Comparison of ENCODE assay signal across 8 cellular contexts in genomic region chr15:50247819-50248650, GRCh38.
DNase-seq lines count a peak whose midpoint lies in the region; ATAC-seq lines count a peak whose summit lies in the region.

No MANE protein-coding gene starts in this region.

- no peaks in the 10 kb centered on the region for H3K36me3 Mint-ChIP-seq in dendritic cell treated with granulocyte-macrophage colony-stimulating factor and Interleukin-4, amounts not matched to agents 40 ng/mL and 50 ng/mL, for 4 days (ENCODE audit: low read depth)

- peak; percentile 67 for DNase-seq in activated CD8-positive, alpha-beta memory T cell treated with anti-CD3 and anti-CD28 coated beads, Interleukin-2, amount 50 U/mL, for 48 hours
- DNase-seq in activated CD8-positive, alpha-beta memory T cell treated with anti-CD3 and anti-CD28 coated beads for 24 hours = no peak
- DNase-seq in RPMI8226 = peak; percentile 63
- DNase-seq in stimulated activated CD4-positive, alpha-beta T cell treated with anti-CD3 and anti-CD28 coated beads, Interleukin-4, amount 100 ng/mL, for 4 hours = peak; percentile 39 to 63
- no peak for DNase-seq in AG08396 (ENCODE audit: low spot score)

- no peaks in the 10 kb centered on the region for H3K9me3 Mint-ChIP-seq in dendritic cell treated with granulocyte-macrophage colony-stimulating factor and Interleukin-4, amounts not matched to agents 40 ng/mL and 50 ng/mL, for 4 days

- ATAC-seq in HG03025 (IDR thresholded peaks at IDR 0.05; ENCODE audit: low FRiP score, unreplicated experiment) = peak; percentile 93
- ATAC-seq in GM19397 (IDR thresholded peaks at IDR 0.05; ENCODE audit: unreplicated experiment) = no peak

- peak overlapping the region; percentile 83 for H3K27ac Mint-ChIP-seq in dendritic cell treated with granulocyte-macrophage colony-stimulating factor and Interleukin-4, amounts not matched to agents 40 ng/mL and 50 ng/mL, for 4 days

- peak overlapping the region; percentile 46 for H3K4me3 Mint-ChIP-seq in dendritic cell treated with granulocyte-macrophage colony-stimulating factor and Interleukin-4, amounts not matched to agents 40 ng/mL and 50 ng/mL, for 4 days

- H3K27me3 Mint-ChIP-seq in dendritic cell treated with granulocyte-macrophage colony-stimulating factor and Interleukin-4, amounts not matched to agents 40 ng/mL and 50 ng/mL, for 4 days = no peaks in the 10 kb centered on the region

- H3K4me1 Mint-ChIP-seq in dendritic cell treated with granulocyte-macrophage colony-stimulating factor and Interleukin-4, amounts not matched to agents 40 ng/mL and 50 ng/mL, for 4 days (ENCODE audit: low read depth) = peaks cover 32% of the 10 kb centered on the region

- intact Hi-C loops in dendritic cell treated with granulocyte-macrophage colony-stimulating factor and Interleukin-4, amounts not matched to agents 40 ng/mL and 50 ng/mL, for 4 days (cut with micrococcal nuclease) = no loop called here

Comparison
In these comparisons a context has a peak if more than half of its experiments do, and no peak if none do; other contexts are left out.
1. DNase-seq: peak in activated CD8-positive, alpha-beta memory T cell treated with anti-CD3 and anti-CD28 coated beads, Interleukin-2, amount 50 U/mL, for 48 hours (single experiment), RPMI8226 (single experiment) and stimulated activated CD4-positive, alpha-beta T cell treated with anti-CD3 and anti-CD28 coated beads, Interleukin-4, amount 100 ng/mL, for 4 hours (2 of 2); none in activated CD8-positive, alpha-beta memory T cell treated with anti-CD3 and anti-CD28 coated beads for 24 hours (single experiment) and AG08396 (single experiment).